ENCODE assay signal across 40 cellular contexts in the genomic region with DNA sequence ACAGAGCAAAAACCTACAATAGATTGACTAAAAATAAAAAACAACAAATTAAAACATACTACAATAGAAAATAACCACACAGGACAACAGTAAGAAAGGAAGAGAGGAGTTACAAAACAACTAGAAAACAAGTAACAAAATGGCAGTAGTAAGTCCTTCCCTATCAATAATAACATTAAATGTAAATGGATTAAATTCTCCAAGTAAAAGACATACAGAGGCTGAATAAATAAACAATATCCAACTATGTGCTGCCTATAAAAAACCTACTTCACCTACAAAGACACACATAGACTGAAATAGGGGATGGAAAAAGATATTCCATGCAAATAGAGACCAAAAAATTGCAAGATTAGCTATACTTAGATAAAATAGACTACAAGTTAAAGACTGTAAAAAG. TPM values are rescaled to one million over a fixed set of nuclear protein-coding genes. Genes with fewer than 3 reads are reported as not detected.
"Had no signal": no experiment of that assay in that cellular context is flagged by ENCODE, and none has a peak within 500 bp of the region (broad histone marks: within the 10 kb centered on the region; RNA-seq: fewer than 3 reads in every experiment).

No MANE protein-coding gene starts in this region.

- H3K27me3 ChIP-seq: MG63 had no signal

- H3K4me3 ChIP-seq: MG63 had no signal

- H3K36me3 ChIP-seq: MG63 had no signal

- DNase-seq: Karpas-422, Kasumi-1, MG63, MM.1S, MV-4-11, NCI-H1048, NCI-H1092, NCI-H1092 treated with DMSO at 0.1 percent for 48 hours, NCI-H1105, NCI-H1105 treated with DMSO at 0.1 percent for 48 hours, NCI-H1417, NCI-H1417 treated with DMSO at 0.1 percent for 48 hours, NCI-H1436, NCI-H1436 treated with DMSO at 0.1 percent for 48 hours, NCI-H146, NCI-H1694, NCI-H1694 treated with DMSO at 0.1 percent for 48 hours, NCI-H187, NCI-H187 treated with DMSO at 0.1 percent for 48 hours, NCI-H1930, NCI-H2029, NCI-H2029 treated with DMSO at 0.1 percent for 48 hours, NCI-H2081, NCI-H2081 treated with DMSO at 0.1 percent for 48 hours, NCI-H2171, NCI-H2171 treated with DMSO at 0.1 percent for 48 hours, NCI-H2227 treated with DMSO at 0.1 percent for 48 hours, NCI-H226, NCI-H345, NCI-H446, NCI-H446 treated with DMSO at 0.1 percent for 48 hours, NCI-H510A, NCI-H510A treated with DMSO at 0.1 percent for 48 hours, NCI-H524, NCI-H524 treated with DMSO at 0.1 percent for 48 hours, NCI-H526 had no signal

RNA-seq across cellular contexts. Expression of gene RASSF10, which starts 57.0 kb away (rescaled TPM):
- total RNA-seq: LHCN-M2, M059J, MCF 10A, NCI-H460 had no signal
